20 cellular contexts compared by ENCODE assay signal in the genomic region with DNA sequence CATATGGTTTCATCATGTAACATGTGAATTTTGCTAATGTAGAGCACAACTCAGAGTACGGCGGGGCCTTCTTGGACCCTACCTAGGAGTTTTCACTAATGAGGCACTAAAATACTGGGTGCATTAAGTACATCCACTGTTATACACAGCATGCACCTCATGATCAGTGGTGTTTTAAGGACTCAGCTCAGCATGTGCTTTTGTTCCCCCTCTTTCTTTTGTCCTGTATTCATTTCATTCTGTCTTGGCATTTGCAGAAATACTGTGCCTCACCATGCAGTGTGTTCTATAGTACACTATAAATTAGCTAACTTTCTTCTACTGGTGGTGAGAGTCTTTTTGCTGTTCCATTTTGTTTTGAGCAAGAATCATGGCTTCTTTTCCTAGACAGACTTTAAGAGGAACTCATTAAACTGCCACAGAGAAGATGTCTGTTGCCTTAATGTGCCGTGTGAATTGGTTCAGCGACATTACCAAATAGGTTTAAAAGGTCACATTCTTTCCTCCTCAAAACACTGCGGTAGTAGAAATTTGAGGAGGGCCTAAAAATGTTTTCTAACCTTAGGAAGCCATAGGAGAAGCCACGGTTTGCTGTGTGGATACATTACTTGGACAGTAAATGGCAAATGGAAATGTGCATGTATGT.
"Had no signal": no experiment of that assay in that cellular context is flagged by ENCODE, and none has a peak within 500 bp of the region (broad histone marks: within the 10 kb centered on the region; RNA-seq: fewer than 3 reads in every experiment).

No MANE protein-coding gene starts in this region.

- H3K36me3 ChIP-seq: cardiac muscle cell, prostate gland, tibial nerve had no signal

- H3K9me3 ChIP-seq: prostate gland, tibial nerve had no signal

- DNase-seq: activated CD4-positive, alpha-beta T cell treated with anti-CD3 and anti-CD28 coated beads, Interleukin-2, amount 10 ng/mL, durations not matched to agents 24 days and 14 days; activated CD4-positive, CD25-positive, alpha-beta regulatory T cell; activated CD8-positive, alpha-beta memory T cell treated with anti-CD3 and anti-CD28 coated beads, Interleukin-2, amount 10 ng/mL, durations not matched to agents 7 days and 5 days; activated CD8-positive, alpha-beta T cell treated with anti-CD3 and anti-CD28 coated beads for 36 hours; activated effector memory CD4-positive, alpha-beta T cell treated with anti-CD3 and anti-CD28 coated beads, Interleukin-2, amount 50 U/mL, for 16 hours; activated naive CD4-positive, alpha-beta T cell treated with anti-CD3 and anti-CD28 coated beads, Interleukin-2, amount 10 ng/mL, durations not matched to agents 7 days and 5 days; activated naive CD8-positive, alpha-beta T cell treated with anti-CD3 and anti-CD28 coated beads, Interleukin-2, amount 50 U/mL, for 24 hours; activated T-cell treated with anti-CD3 and anti-CD28 coated beads for 4 hours; effector CD4-positive, alpha-beta T cell; erythroblast; foreskin melanocyte; glutamatergic neuron; hippocampal formation; right cardiac atrium; stimulated activated CD4-positive, alpha-beta T cell treated with anti-CD3 and anti-CD28 coated beads, Interleukin-12 subunit alpha, Interleukin-12 subunit beta, amount 100 ng/mL, for 4 hours; stimulated activated CD4-positive, alpha-beta T cell treated with anti-CD3 and anti-CD28 coated beads, Interleukin-4, amount 100 ng/mL, for 4 hours; T1000 had no signal

- H3K4me3 ChIP-seq: cardiac muscle cell, prostate gland, tibial nerve had no signal

- H3K27ac ChIP-seq: cardiac muscle cell, prostate gland, tibial nerve had no signal

- H3K27me3 ChIP-seq: cardiac muscle cell, tibial nerve had no signal

- H3K4me1 ChIP-seq: tibial nerve had no signal
